Comparison of ENCODE assay signal across 8 cellular contexts in the genomic region with DNA sequence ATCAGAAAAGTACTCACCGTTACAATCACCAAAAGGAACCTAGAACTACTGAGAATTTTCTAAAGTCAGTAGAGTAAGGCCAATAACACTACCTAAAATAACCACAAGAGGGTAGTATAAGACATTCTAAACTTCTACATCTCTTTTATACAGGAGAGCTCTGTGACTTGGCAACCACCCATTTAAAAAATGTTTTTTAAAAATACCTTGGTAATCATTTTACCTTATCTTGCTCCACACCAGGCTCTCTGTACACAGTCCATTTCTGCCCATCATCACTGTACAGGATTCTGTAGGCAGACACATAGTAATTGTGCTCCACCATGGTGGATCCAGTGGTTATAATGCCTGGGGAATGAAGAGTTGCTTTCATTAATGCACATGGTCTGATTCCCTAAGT. TPM values are rescaled to one million over a fixed set of nuclear protein-coding genes. Genes with fewer than 3 reads are reported as not detected.
DNase-seq lines count a peak whose midpoint lies in the region; ATAC-seq and TF ChIP-seq lines count a peak whose summit lies in the region.

No MANE protein-coding gene starts in this region.

- no peak overlapping the region for H3K4me3 Mint-ChIP-seq in stimulated activated naive CD8-positive, alpha-beta T cell treated with anti-CD3 and anti-CD28 coated beads, Interleukin-15, amount 100 ng/mL, for 72 hours

- H3K36me3 ChIP-seq in hepatocyte (replicated peaks; ENCODE audit: insufficient read depth, low read depth), result no peaks in the 10 kb centered on the region

- H3K4me3 ChIP-seq in hepatocyte, result no peak overlapping the region

- TF ChIP-seq CTCF in hepatocyte (IDR thresholded peaks at IDR 0.05; ENCODE audit: poor library complexity), result peak; percentile 80

- H3K4me2 ChIP-seq in hepatocyte, result no peak overlapping the region

- no peaks in the 10 kb centered on the region for H3K9me3 Mint-ChIP-seq in stimulated activated naive CD8-positive, alpha-beta T cell treated with anti-CD3 and anti-CD28 coated beads, Interleukin-15, amount 100 ng/mL, for 72 hours

- H3K9me3 ChIP-seq in hepatocyte (ENCODE audit: low read depth), result no peaks in the 10 kb centered on the region

- no peak overlapping the region for H2AFZ ChIP-seq in hepatocyte

- peak; percentile 87 for ATAC-seq in GM19035 (IDR thresholded peaks at IDR 0.05; ENCODE audit: unreplicated experiment)
- ATAC-seq in HG03175 (IDR thresholded peaks at IDR 0.05; ENCODE audit: unreplicated experiment), result peak; percentile 87
- peak; percentile 74 for ATAC-seq in stimulated activated naive CD8-positive, alpha-beta T cell treated with anti-CD3 and anti-CD28 coated beads, Interleukin-15, amount 100 ng/mL, for 72 hours
- no peak for ATAC-seq in HG03135 (IDR thresholded peaks at IDR 0.05; ENCODE audit: unreplicated experiment)

- H4K20me1 ChIP-seq in hepatocyte (ENCODE audit: insufficient read depth, poor library complexity, severe bottlenecking), result no peaks in the 10 kb centered on the region

- H3K27ac Mint-ChIP-seq in stimulated activated naive CD8-positive, alpha-beta T cell treated with anti-CD3 and anti-CD28 coated beads, Interleukin-15, amount 100 ng/mL, for 72 hours, result no peak overlapping the region

- no peaks in the 10 kb centered on the region for H3K27me3 ChIP-seq in hepatocyte

- no peaks in the 10 kb centered on the region for H3K9me2 ChIP-seq in hepatocyte (replicated peaks; ENCODE audit: insufficient read depth)

- no peaks in the 10 kb centered on the region for H3K4me1 Mint-ChIP-seq in stimulated activated naive CD8-positive, alpha-beta T cell treated with anti-CD3 and anti-CD28 coated beads, Interleukin-15, amount 100 ng/mL, for 72 hours

- H3K79me2 ChIP-seq in hepatocyte, result no peaks in the 10 kb centered on the region

- DNase-seq in COR-L47 (lab: John Stamatoyannopoulos, UW) (peak; percentile 16), NCI-H2196 (lab: John Stamatoyannopoulos, UW; ENCODE audit: unreplicated experiment) (peak; percentile 68), amniotic stem cell (lab: John Stamatoyannopoulos, UW) (peak; percentile 24), hepatocyte (ENCODE audit: low spot score) (peak; percentile 73)
- DNase-seq in stimulated activated naive CD8-positive, alpha-beta T cell treated with anti-CD3 and anti-CD28 coated beads, Interleukin-15, amount 100 ng/mL, for 72 hours, result no peak

- WGBS in hepatocyte (ENCODE audit: low lambda C conversion rate, missing lambda C conversion rate), result 80% methylated on average over 1 of the region's 1 CpG

- H3K4me1 ChIP-seq in hepatocyte (ENCODE audit: insufficient read depth), result no peaks in the 10 kb centered on the region

- H3K27me3 Mint-ChIP-seq in stimulated activated naive CD8-positive, alpha-beta T cell treated with anti-CD3 and anti-CD28 coated beads, Interleukin-15, amount 100 ng/mL, for 72 hours, result no peaks in the 10 kb centered on the region

- H3K27ac ChIP-seq in hepatocyte, result no peak overlapping the region

RNA-seq across cellular contexts. Expression of gene ST3GAL6, which starts 54.4 kb away (rescaled TPM):
- 15.0 and 16.1 TPM in 2 replicates for total RNA-seq in hepatocyte
- polyA plus RNA-seq in hepatocyte, result 9.6 and 13.1 TPM in 2 replicates

Comparison
In these comparisons a context has a peak if more than half of its experiments do, and no peak if none do; other contexts are left out.
1. DNase-seq: peak in COR-L47 (single experiment), NCI-H2196 (single experiment), amniotic stem cell (single experiment) and hepatocyte (single experiment); none in stimulated activated naive CD8-positive, alpha-beta T cell treated with anti-CD3 and anti-CD28 coated beads, Interleukin-15, amount 100 ng/mL, for 72 hours (0 of 2).